ENCODE assay signal across 30 cellular contexts in the genomic region with DNA sequence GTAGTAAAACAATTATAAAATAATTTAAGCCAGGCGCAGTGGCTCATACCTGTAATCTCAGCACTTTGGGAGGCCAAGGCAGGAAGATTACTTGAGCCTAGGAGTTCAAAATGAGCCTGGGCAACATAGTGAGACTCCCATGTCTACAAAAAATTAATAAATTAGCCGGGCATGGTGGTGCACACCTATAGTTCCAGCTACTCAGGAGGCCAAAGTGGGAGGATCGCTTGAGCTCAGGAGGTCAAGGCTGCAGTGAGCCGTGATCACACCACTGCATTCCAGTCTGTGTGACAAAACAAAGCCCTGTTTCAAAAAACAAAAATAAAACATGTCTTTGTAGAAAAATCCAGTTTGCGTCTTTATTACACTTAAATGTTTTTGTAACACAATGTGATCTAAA.
"Had no signal": no experiment of that assay in that cellular context is flagged by ENCODE, and none has a peak within 500 bp of the region (broad histone marks: within the 10 kb centered on the region; RNA-seq: fewer than 3 reads in every experiment).

No MANE protein-coding gene starts in this region.

- H3K4me3 ChIP-seq: ascending aorta, breast epithelium, cardiac muscle cell, colonic mucosa had no signal

- FAIRE-seq: endothelial cell of umbilical vein, frontal cortex had no signal

- H3K4me1 ChIP-seq: ascending aorta, breast epithelium, colonic mucosa had no signal

- DNase-seq: activated CD4-positive, alpha-beta memory T cell treated with anti-CD3 and anti-CD28 coated beads for 36 hours; activated CD4-positive, alpha-beta T cell treated with anti-CD3 and anti-CD28 coated beads for 36 hours; activated CD4-positive, alpha-beta T cell treated with anti-CD3 and anti-CD28 coated beads, Interleukin-2, amount 10 ng/mL, durations not matched to agents 24 days and 14 days; activated CD4-positive, CD25-positive, alpha-beta regulatory T cell; activated CD4-positive, CD25-positive, alpha-beta regulatory T cell treated with anti-CD3 and anti-CD28 coated beads, Interleukin-2, amount 50 U/mL, for 72 hours; activated CD8-positive, alpha-beta memory T cell treated with anti-CD3 and anti-CD28 coated beads, Interleukin-2, amount 10 ng/mL, durations not matched to agents 7 days and 5 days; activated CD8-positive, alpha-beta memory T cell treated with anti-CD3 and anti-CD28 coated beads, Interleukin-2, amount 50 U/mL, for 4 hours; activated CD8-positive, alpha-beta T cell treated with anti-CD3 and anti-CD28 coated beads, Interleukin-2, amount 10 ng/mL, durations not matched to agents 7 days and 5 days; activated gamma-delta T cell; activated naive CD4-positive, alpha-beta T cell; activated naive CD4-positive, alpha-beta T cell treated with anti-CD3 and anti-CD28 coated beads, Interleukin-2, amount 10 ng/mL, durations not matched to agents 7 days and 5 days; activated naive CD8-positive, alpha-beta T cell treated with anti-CD3 and anti-CD28 coated beads, Interleukin-2, amount 10 ng/mL, durations not matched to agents 7 days and 5 days; activated T-cell treated with anti-CD3 and anti-CD28 coated beads, Interleukin-2, amount 50 U/mL, for 1 hour; activated T-cell treated with anti-CD3 and anti-CD28 coated beads, Interleukin-2, amount 50 U/mL, for 48 hours; central memory CD4-positive, alpha-beta T cell; cerebellar nuclear complex; colonic mucosa; effector CD8-positive, alpha-beta T cell; head of caudate nucleus; T-helper 1 cell; T-helper 17 cell; T1000 had no signal

- ATAC-seq: activated CD4-positive, alpha-beta T cell treated with anti-CD3 and anti-CD28 coated beads for 36 hours; activated CD8-positive, alpha-beta memory T cell treated with anti-CD3 and anti-CD28 coated beads, Interleukin-2, amount 10 ng/mL, durations not matched to agents 7 days and 5 days; activated CD8-positive, alpha-beta T cell treated with anti-CD3 and anti-CD28 coated beads, Interleukin-2, amount 10 ng/mL, durations not matched to agents 7 days and 5 days; activated naive CD4-positive, alpha-beta T cell treated with anti-CD3 and anti-CD28 coated beads, Interleukin-2, amount 50 U/mL, for 72 hours; esophagus mucosa; T-helper 17 cell had no signal

- H3K27ac ChIP-seq: ascending aorta, breast epithelium, colonic mucosa, epithelial cell of prostate had no signal

- H3K9me3 ChIP-seq: ascending aorta, breast epithelium, colonic mucosa had no signal

- H3K36me3 ChIP-seq: breast epithelium, cardiac muscle cell, colonic mucosa had no signal

- H3K27me3 ChIP-seq: ascending aorta, breast epithelium, cardiac muscle cell, colonic mucosa had no signal
